In genomic region chr17:42051013-42051400, GRCh38 we compare ENCODE assay signal across 8 cellular contexts. TPM values are rescaled to one million over a fixed set of nuclear protein-coding genes. Genes with fewer than 3 reads are reported as not detected.
DNase-seq lines count a peak whose midpoint lies in the region; ATAC-seq and TF ChIP-seq lines count a peak whose summit lies in the region.

No MANE protein-coding gene starts in this region.

- peaks cover 42% of the 10 kb centered on the region for H3K27me3 Mint-ChIP-seq in activated CD4-positive, alpha-beta memory T cell treated with anti-CD3 and anti-CD28 coated beads for 36 hours

- no peak for DNase-seq in GM06990 (ENCODE audit: extremely low read depth, insufficient read length)
- no peak for DNase-seq in activated CD4-positive, alpha-beta memory T cell treated with anti-CD3 and anti-CD28 coated beads for 36 hours
- no peak for DNase-seq in iPS DF 6.9 (ENCODE audit: low read depth, low spot score)
- no peak for DNase-seq in retinal pigment epithelial cell (ENCODE audit: low read depth)
- DNase-seq in mucosa of descending colon, result no peak
- DNase-seq in midbrain (lab: John Stamatoyannopoulos, UW), result no peak
- no peak for DNase-seq in NCI-H1930 (lab: John Stamatoyannopoulos, UW)

- peaks cover 2% of the 10 kb centered on the region for H3K27me3 ChIP-seq in GM06990 (replicated peaks; ENCODE audit: control insufficient read depth, insufficient read depth, low read length)
- no peaks in the 10 kb centered on the region for H3K27me3 ChIP-seq in iPS DF 6.9 (ENCODE audit: control insufficient read depth, insufficient read depth, low read length)

- intact Hi-C loops in activated CD4-positive, alpha-beta memory T cell treated with anti-CD3 and anti-CD28 coated beads for 36 hours (cut with micrococcal nuclease), result no loop called here
- intact Hi-C loops in mucosa of descending colon (cut with DNase I, micrococcal nuclease), result no loop called here

- peak overlapping the region; percentile 40; the same call in 1 of the 2 replicates for H3K4me3 ChIP-seq in GM06990 (replicated peaks; ENCODE audit: low read depth, low read length)
- peak overlapping the region; percentile 68; the same call in 1 of the 2 replicates for H3K4me3 ChIP-seq in iPS DF 6.9 (ENCODE audit: low read length)
- H3K4me3 ChIP-seq in retinal pigment epithelial cell (ENCODE audit: low read length), result peak overlapping the region; percentile 25
- H3K4me3 ChIP-seq in mucosa of descending colon, result no peak overlapping the region

- CTCF ChIA-PET in activated CD4-positive, alpha-beta memory T cell treated with anti-CD3 and anti-CD28 coated beads for 36 hours (lab: Charles Lee), result interaction anchor here (1.3 to 2.1 kb wide), 2 partner anchors 26 to 34 kb away, joined by 4 to 11 read pairs; partner anchors contain the start of gene DNAJC7

- no peaks in the 10 kb centered on the region for H3K9me3 Mint-ChIP-seq in activated CD4-positive, alpha-beta memory T cell treated with anti-CD3 and anti-CD28 coated beads for 36 hours

- POLR2A ChIA-PET in activated CD4-positive, alpha-beta memory T cell treated with anti-CD3 and anti-CD28 coated beads for 36 hours (lab: Charles Lee), result no interaction called here

- peaks cover 6% of the 10 kb centered on the region for H3K4me1 Mint-ChIP-seq in activated CD4-positive, alpha-beta memory T cell treated with anti-CD3 and anti-CD28 coated beads for 36 hours (ENCODE audit: low read depth)

- H3K4me3 Mint-ChIP-seq in activated CD4-positive, alpha-beta memory T cell treated with anti-CD3 and anti-CD28 coated beads for 36 hours, result peak overlapping the region; percentile 66

- no peak for TF ChIP-seq CTCF in GM06990 (IDR thresholded peaks at IDR 0.05; ENCODE audit: insufficient read depth, low read length, poor library complexity, severe bottlenecking)
- no peak for TF ChIP-seq CTCF in retinal pigment epithelial cell (conservative IDR thresholded peaks at IDR 0.05; ENCODE audit: low read depth, low read length)
- no peak for TF ChIP-seq CTCF in mucosa of descending colon (IDR thresholded peaks at IDR 0.05)

- H3K36me3 Mint-ChIP-seq in activated CD4-positive, alpha-beta memory T cell treated with anti-CD3 and anti-CD28 coated beads for 36 hours, result no peaks in the 10 kb centered on the region

- no peak overlapping the region for H3K27ac Mint-ChIP-seq in activated CD4-positive, alpha-beta memory T cell treated with anti-CD3 and anti-CD28 coated beads for 36 hours

- no peaks in the 10 kb centered on the region for H3K36me3 ChIP-seq in GM06990 (ENCODE audit: control insufficient read depth, insufficient read depth, low read length)
- no peaks in the 10 kb centered on the region for H3K36me3 ChIP-seq in iPS DF 6.9 (ENCODE audit: control insufficient read depth, insufficient read depth, low read length)
- no peaks in the 10 kb centered on the region for H3K36me3 ChIP-seq in mucosa of descending colon (ENCODE audit: low read depth)

- H3K27ac ChIP-seq in iPS DF 6.9 (ENCODE audit: low read length), result no peak overlapping the region

- ATAC-seq in mucosa of descending colon (no peak), GM19395 (IDR thresholded peaks at IDR 0.05; ENCODE audit: unreplicated experiment) (no peak)

- H3K4me1 ChIP-seq in iPS DF 6.9 (ENCODE audit: control insufficient read depth, insufficient read depth, low read length), result 0 out of 2 replicates have a peak, but pooled peaks cover 7% of the 10 kb centered on the region
- peaks cover 12% of the 10 kb centered on the region for H3K4me1 ChIP-seq in mucosa of descending colon (ENCODE audit: low read depth)

- no CpG with 5 or more reads among the region's 8 CpGs for WGBS in iPS DF 6.9 (ENCODE audit: insufficient coverage, insufficient read length)

- H3K9me3 ChIP-seq in iPS DF 6.9 (ENCODE audit: control insufficient read depth, insufficient read depth, low read length), result no peaks in the 10 kb centered on the region
- no peaks in the 10 kb centered on the region for H3K9me3 ChIP-seq in mucosa of descending colon

RNA-seq across cellular contexts. Expression of gene C17orf113, which starts 0.6 kb away (rescaled TPM):
- under 1 TPM; 0.15 to 0.26 TPM for total RNA-seq in activated CD4-positive, alpha-beta memory T cell treated with anti-CD3 and anti-CD28 coated beads for 36 hours
- 1 to 10 TPM; 1.2 to 3.8 (median 2.0) TPM for total RNA-seq in mucosa of descending colon

RNA-seq across cellular contexts. Expression of gene NKIRAS2, which starts 31.1 kb away (rescaled TPM):
- total RNA-seq in activated CD4-positive, alpha-beta memory T cell treated with anti-CD3 and anti-CD28 coated beads for 36 hours, result 10 to 100 TPM; 15.6 to 16.1 TPM
- total RNA-seq in mucosa of descending colon, result 10 to 100 TPM; 29.5 to 34.9 (median 31.1) TPM

RNA-seq across cellular contexts. Expression of gene DNAJC7, which starts 33.8 kb away (rescaled TPM):
- total RNA-seq in activated CD4-positive, alpha-beta memory T cell treated with anti-CD3 and anti-CD28 coated beads for 36 hours, result 10 to 100 TPM; 79.7 to 80.9 TPM
- 100 to 1,000 TPM in 1 of 3 donors, 10 to 100 TPM in 2; 80.6 to 108 (median 86.7) TPM for total RNA-seq in mucosa of descending colon

RNA-seq across cellular contexts. Expression of gene ZNF385C, which starts 47.3 kb away (rescaled TPM):
- under 1 TPM in 1 of 2 experiments, not detected in 1; 0.10 TPM for total RNA-seq in activated CD4-positive, alpha-beta memory T cell treated with anti-CD3 and anti-CD28 coated beads for 36 hours
- total RNA-seq in mucosa of descending colon, result under 1 TPM; 0.41 to 0.96 (median 0.58) TPM
